ENCODE assay signal across 25 cellular contexts in the genomic region with DNA sequence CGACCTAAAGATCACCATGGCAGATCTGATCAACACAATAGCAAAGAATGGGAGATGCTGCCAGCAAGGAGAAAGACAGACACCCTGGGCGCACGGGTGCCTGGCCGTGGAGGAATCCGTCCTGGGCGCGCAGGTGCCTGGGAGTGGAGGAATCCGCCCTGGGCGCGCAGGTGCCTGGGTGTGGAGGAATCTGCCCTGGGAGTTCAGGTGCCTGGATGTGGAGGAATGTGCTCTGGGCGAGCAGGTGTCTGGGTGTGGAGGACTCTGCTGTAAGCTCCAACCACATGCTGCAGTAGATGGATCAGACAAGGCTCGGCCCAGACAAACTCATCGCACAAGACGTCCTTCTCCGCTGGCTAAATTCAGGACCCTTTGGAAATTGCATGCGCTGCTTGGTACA.
"Had no signal": no experiment of that assay in that cellular context is flagged by ENCODE, and none has a peak within 500 bp of the region (broad histone marks: within the 10 kb centered on the region; RNA-seq: fewer than 3 reads in every experiment).

No MANE protein-coding gene starts in this region.

- H3K4me3 ChIP-seq: coronary artery, dorsolateral prefrontal cortex, gastrocnemius medialis, heart right ventricle, left lung, lower lobe of right lung, mucosa of descending colon had no signal

- H3K27me3 ChIP-seq: gastrocnemius medialis, left lung had no signal

- H3K36me3 ChIP-seq: gastrocnemius medialis, heart right ventricle, left lung, lower lobe of right lung had no signal

- ATAC-seq: esophagus mucosa, gastrocnemius medialis, heart right ventricle, left cardiac atrium, left lung, left ventricle myocardium superior, lower lobe of right lung, mucosa of descending colon had no signal

- DNase-seq: dermis blood vessel endothelial cell; dorsolateral prefrontal cortex; effector CD4-positive, alpha-beta T cell; effector memory CD4-positive, alpha-beta T cell; endodermal cell; erythroblast; foreskin melanocyte; gastrocnemius medialis; glutamatergic neuron; head of caudate nucleus; heart right ventricle; hippocampal formation; left cardiac atrium; left lung; left ventricle myocardium superior; lower lobe of right lung; mesenchymal stem cell; mucosa of descending colon had no signal

- H3K9me3 ChIP-seq: gastrocnemius medialis, heart right ventricle, left lung, lower lobe of right lung had no signal

- H3K4me1 ChIP-seq: gastrocnemius medialis, heart right ventricle, left lung, lower lobe of right lung had no signal

- H3K27ac ChIP-seq: coronary artery, dorsolateral prefrontal cortex, epithelial cell of prostate, gastrocnemius medialis, heart right ventricle, left lung, lower lobe of right lung had no signal

- FAIRE-seq: colon, endometrium, islet of Langerhans, keratinocyte had no signal
